In the genomic region with DNA sequence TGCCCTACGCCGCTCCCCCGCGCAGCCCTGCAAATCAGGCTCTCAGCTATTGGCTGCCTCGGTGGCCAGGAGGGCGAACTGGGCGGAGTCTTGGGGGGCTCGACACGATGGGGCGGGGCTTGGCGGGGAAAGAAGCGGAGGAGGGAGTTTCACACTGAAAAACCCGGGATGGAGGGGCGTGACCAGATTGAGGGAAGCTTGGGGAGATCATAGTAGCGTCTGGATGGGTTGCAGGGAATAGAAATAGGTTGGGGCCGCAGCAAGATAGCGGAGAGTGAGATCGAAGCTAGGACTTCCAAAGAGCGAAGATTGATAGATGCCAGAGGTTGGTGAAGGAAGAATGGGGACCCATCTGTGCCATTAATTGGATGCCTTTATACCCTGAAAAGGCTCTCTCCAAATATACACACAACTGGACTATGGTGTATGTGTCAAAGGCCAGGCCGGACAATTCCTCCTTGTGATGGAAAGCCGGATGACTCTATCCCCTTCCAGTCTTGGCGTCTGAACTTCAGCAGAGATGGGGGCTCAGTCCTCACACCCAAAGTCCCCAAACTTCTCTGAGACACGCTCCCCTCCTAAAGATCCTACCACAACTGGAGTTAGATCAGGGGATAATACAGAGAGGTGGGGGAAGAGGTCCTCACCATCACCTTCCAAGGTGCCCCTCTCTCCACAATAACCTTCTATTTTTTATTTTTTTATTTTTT, we compare ENCODE assay signal across 8 cellular contexts. TPM values are rescaled to one million over a fixed set of nuclear protein-coding genes. Genes with fewer than 3 reads are reported as not detected.
A peak's percentile ranks its signal among the peaks of the same experiment; 100 is the strongest.
DNase-seq lines count a peak whose midpoint lies in the region; ATAC-seq and TF ChIP-seq lines count a peak whose summit lies in the region.

No MANE protein-coding gene starts in this region.

- H2BK15ac ChIP-seq in mesendoderm (replicated peaks; ENCODE audit: low read depth): no peak overlapping the region

- H3K4me3 Mint-ChIP-seq in stimulated activated naive B cell treated with anti-CD40 and anti-IgM and Interleukin-4, amounts not matched to agents 10 μg/mL and 1 μg/mL and 100 μg/mL, for 72 hours: peak overlapping the region; percentile 81 to 83

- peaks cover 19 to 20% of the 10 kb centered on the region in 2 donors for H3K4me1 Mint-ChIP-seq in stimulated activated naive B cell treated with anti-CD40 and anti-IgM and Interleukin-4, amounts not matched to agents 10 μg/mL and 1 μg/mL and 100 μg/mL, for 72 hours

- no peaks in the 10 kb centered on the region for H3K79me2 ChIP-seq in mesendoderm (ENCODE audit: control insufficient read depth, insufficient read depth, low read length)

- peak overlapping the region; percentile 42 for H3K27ac Mint-ChIP-seq in stimulated activated naive B cell treated with anti-CD40 and anti-IgM and Interleukin-4, amounts not matched to agents 10 μg/mL and 1 μg/mL and 100 μg/mL, for 72 hours

- peak overlapping the region; percentile 24 for H3K9ac ChIP-seq in mesendoderm (ENCODE audit: low read length)

- H3K27ac ChIP-seq in WERI-Rb-1 (no peak overlapping the region), dorsolateral prefrontal cortex (peak overlapping the region in 4 of 59 donors; percentile 5 to 63 (median 54)), mesendoderm (ENCODE audit: low read depth, low read length) (no peak overlapping the region)

- H4K5ac ChIP-seq in mesendoderm (ENCODE audit: low read length): no peak overlapping the region

- H3K36me3 ChIP-seq in WERI-Rb-1: no peaks in the 10 kb centered on the region
- H3K36me3 ChIP-seq in mesendoderm (ENCODE audit: control insufficient read depth, insufficient read depth, low read length): no peaks in the 10 kb centered on the region

- POLR2A ChIA-PET in AG04449 (lab: Yijun Ruan, JAX): no interaction called here

- TF ChIP-seq CTCF in AG04449 (IDR thresholded peaks at IDR 0.05; ENCODE audit: insufficient read depth, low read length, missing control alignments) (no peak), WERI-Rb-1 (IDR thresholded peaks at IDR 0.05; ENCODE audit: low read depth, low read length) (no peak), dorsolateral prefrontal cortex (IDR thresholded peaks at IDR 0.05 in 54 of 56, conservative IDR thresholded peaks at IDR 0.05 in 2 of 56; ENCODE audit: low read depth in 1 of 56, partially characterized antibody in 56 of 56) (no peak)

- H3K79me1 ChIP-seq in mesendoderm (ENCODE audit: low read length): no peaks in the 10 kb centered on the region

- no peaks in the 10 kb centered on the region for H3K9me3 Mint-ChIP-seq in stimulated activated naive B cell treated with anti-CD40 and anti-IgM and Interleukin-4, amounts not matched to agents 10 μg/mL and 1 μg/mL and 100 μg/mL, for 72 hours

- H2AK5ac ChIP-seq in mesendoderm (ENCODE audit: low read length): no peak overlapping the region

- WGBS in mesendoderm (ENCODE audit: extremely low coverage, insufficient coverage, low lambda C conversion rate): no CpG with 5 or more reads among the region's 23 CpGs

- no peak overlapping the region for H4K8ac ChIP-seq in mesendoderm (ENCODE audit: low read depth, low read length)

- peaks cover 16% of the 10 kb centered on the region for H3K27me3 ChIP-seq in WERI-Rb-1 (ENCODE audit: insufficient read depth, low read depth, severe bottlenecking)
- H3K27me3 ChIP-seq in dorsolateral prefrontal cortex: peaks cover 0 to 40% (median 11%) of the 10 kb centered on the region in 45 donors
- H3K27me3 ChIP-seq in mesendoderm (ENCODE audit: insufficient read depth, low read length, poor library complexity): peaks cover 24% of the 10 kb centered on the region

- H3K4me3 ChIP-seq in AG04449 (ENCODE audit: low read depth, low read length) (peak overlapping the region; percentile 48), WERI-Rb-1 (ENCODE audit: low read depth, low read length) (peak overlapping the region; percentile 61), dorsolateral prefrontal cortex (peak overlapping the region; percentile 21 to 74 (median 60)), mesendoderm (ENCODE audit: low read length) (no peak overlapping the region)

- H3K27me3 Mint-ChIP-seq in stimulated activated naive B cell treated with anti-CD40 and anti-IgM and Interleukin-4, amounts not matched to agents 10 μg/mL and 1 μg/mL and 100 μg/mL, for 72 hours: peaks cover 59 to 79% of the 10 kb centered on the region in 2 donors

- no peak overlapping the region for H3K4ac ChIP-seq in mesendoderm (ENCODE audit: low read depth, low read length)

- H3K23ac ChIP-seq in mesendoderm (ENCODE audit: low read length): no peak overlapping the region

- CTCF ChIA-PET in AG04449 (lab: Yijun Ruan, JAX): interaction anchor here (0.5 to 2.1 kb wide), 7 partner anchors 12 to 62 kb away, joined by 3 to 10 read pairs (median 4); no protein-coding TSS in a partner anchor

- no peaks in the 10 kb centered on the region for H3K9me3 ChIP-seq in WERI-Rb-1 (ENCODE audit: severe bottlenecking)

- H2BK5ac ChIP-seq in mesendoderm (ENCODE audit: low read length): no peak overlapping the region

- ATAC-seq in stimulated activated naive B cell treated with anti-CD40 and anti-IgM and Interleukin-4, amounts not matched to agents 10 μg/mL and 1 μg/mL and 100 μg/mL, for 72 hours (replicated peaks): peak; percentile 53 to 70
- ATAC-seq in HG03439 (IDR thresholded peaks at IDR 0.05; ENCODE audit: unreplicated experiment): no peak
- ATAC-seq in GM18868 (IDR thresholded peaks at IDR 0.05; ENCODE audit: unreplicated experiment): no peak

- peak overlapping the region; percentile 34 for H3K4me2 ChIP-seq in mesendoderm (ENCODE audit: low read length)

- H3K56ac ChIP-seq in mesendoderm (ENCODE audit: low read length): peak overlapping the region; percentile 42

- no peaks in the 10 kb centered on the region for H3K36me3 Mint-ChIP-seq in stimulated activated naive B cell treated with anti-CD40 and anti-IgM and Interleukin-4, amounts not matched to agents 10 μg/mL and 1 μg/mL and 100 μg/mL, for 72 hours

- H3K18ac ChIP-seq in mesendoderm (ENCODE audit: low read length): no peak overlapping the region

- DNase-seq in AG04449 (ENCODE audit: low read depth, low spot score) (no peak), HuH-7 (ENCODE audit: low spot score) (peak; percentile 87), WERI-Rb-1 (peak; percentile 95), dorsolateral prefrontal cortex (peak in 9 of 10 donors; percentile 41 to 91 (median 79)), mesendoderm (peak; percentile 91)
- no peak for DNase-seq in stimulated activated naive B cell treated with anti-CD40 and anti-IgM and Interleukin-4, amounts not matched to agents 10 μg/mL and 1 μg/mL and 100 μg/mL, for 72 hours

- intact Hi-C loops in dorsolateral prefrontal cortex (cut with DNase I): loop anchor here in 1 of 2 donors (2.0 kb wide), 1 partner anchor 17 kb away; no protein-coding TSS in a partner anchor

- H2BK120ac ChIP-seq in mesendoderm (ENCODE audit: low read depth, low read length): no peak overlapping the region

- H3K4me1 ChIP-seq in mesendoderm (ENCODE audit: control insufficient read depth, low read depth, low read length): peaks cover 3% of the 10 kb centered on the region

RNA-seq across cellular contexts. Expression of a gene that starts 0.4 kb away (rescaled TPM):
- 100 to 1,000 TPM in 2 of 120 experiments, 10 to 100 TPM in 118; 16.2 to 113 (median 58.6) TPM for total RNA-seq in dorsolateral prefrontal cortex
- 0.70 TPM for polyA plus RNA-seq in mesendoderm (2013, experiment 1 of 2)
- 0.70 TPM for polyA plus RNA-seq in mesendoderm (2013, experiment 2 of 2)

RNA-seq across cellular contexts. Expression of a gene that starts 26.0 kb away (rescaled TPM):
- 100 to 1,000 TPM; 415 to 719 (median 536) TPM for total RNA-seq in dorsolateral prefrontal cortex
- 2,776 TPM for polyA plus RNA-seq in mesendoderm (2013, experiment 1 of 2)
- 2,856 TPM for polyA plus RNA-seq in mesendoderm (2013, experiment 2 of 2)

RNA-seq across cellular contexts. Expression of a gene that starts 28.7 kb away (rescaled TPM):
- 100 to 1,000 TPM in 63 of 120 experiments, 10 to 100 TPM in 57; 43.6 to 155 (median 101) TPM for total RNA-seq in dorsolateral prefrontal cortex
- 4.3 TPM for polyA plus RNA-seq in mesendoderm (2013, experiment 1 of 2)
- polyA plus RNA-seq in mesendoderm (2013, experiment 2 of 2): 4.5 TPM

Comparison
In these comparisons a context has a peak if more than half of its experiments do, and no peak if none do; other contexts are left out.
1. DNase-seq: peak in HuH-7 (single experiment), WERI-Rb-1 (single experiment), dorsolateral prefrontal cortex (9 of 10) and mesendoderm (single experiment); none in AG04449 (single experiment) and stimulated activated naive B cell treated with anti-CD40 and anti-IgM and Interleukin-4, amounts not matched to agents 10 μg/mL and 1 μg/mL and 100 μg/mL, for 72 hours (single experiment).
2. ATAC-seq: peak in stimulated activated naive B cell treated with anti-CD40 and anti-IgM and Interleukin-4, amounts not matched to agents 10 μg/mL and 1 μg/mL and 100 μg/mL, for 72 hours (2 of 2); none in HG03439 (single experiment) and GM18868 (single experiment).